8 cellular contexts compared by ENCODE assay signal in genomic region chr2:101205521-101205998, GRCh38. TPM values are rescaled to one million over a fixed set of nuclear protein-coding genes. Genes with fewer than 3 reads are reported as not detected.
DNase-seq lines count a peak whose midpoint lies in the region; ATAC-seq, FAIRE-seq and TF ChIP-seq lines count a peak whose summit lies in the region.

No MANE protein-coding gene starts in this region.

- H3K27ac Mint-ChIP-seq in T-helper 2 cell treated with Interferon-gamma antibody and Interleukin-4, amounts not matched to agents 5 μg/mL and 100 μg/mL, for 36 hours, result peak overlapping the region; percentile 65

- H3K36me3 Mint-ChIP-seq in T-helper 2 cell treated with Interferon-gamma antibody and Interleukin-4, amounts not matched to agents 5 μg/mL and 100 μg/mL, for 36 hours (ENCODE audit: low read depth), result no peaks in the 10 kb centered on the region

- peak overlapping the region; percentile 58 for H2AFZ ChIP-seq in K562 (ENCODE audit: low read depth, low read length)

- peak; percentile 43 to 63 (median 46); a peak in 5 of 6 replicates for TF ChIP-seq CTCF in K562 (IDR thresholded peaks at IDR 0.05 in 2 of 3, conservative IDR thresholded peaks at IDR 0.05 in 1 of 3; ENCODE audit: insufficient read depth in 2 of 3, low read depth in 1 of 3, low read length in 3 of 3)

- no peak for TF ChIP-seq POLR2A in K562 (conservative IDR thresholded peaks at IDR 0.05)

- no peaks in the 10 kb centered on the region for H4K20me1 ChIP-seq in K562 (replicated peaks; ENCODE audit: control insufficient read depth, insufficient read depth, low read length)

- no peaks in the 10 kb centered on the region for H3K36me3 ChIP-seq in K562 (ENCODE audit: control insufficient read depth, insufficient read depth, low read length)
- no peaks in the 10 kb centered on the region for H3K36me3 ChIP-seq in skeletal muscle satellite cell (ENCODE audit: insufficient read depth, low read length)

- no peak for TF ChIP-seq EP300 in K562 (IDR thresholded peaks at IDR 0.05; ENCODE audit: low read length)

- H3K27ac ChIP-seq in K562 (ENCODE audit: extremely low read depth, low read depth, low read length), result no peak overlapping the region

- no peaks in the 10 kb centered on the region for H3K9me1 ChIP-seq in K562 (ENCODE audit: control insufficient read depth, insufficient read depth, low read length)

- CTCF ChIA-PET in K562 (lab: Yijun Ruan, JAX; ENCODE audit: low intra/inter-chr PET ratio), result interaction anchor here (0.8 to 1.2 kb wide), 2 partner anchors 193 to 611 kb away, joined by 3 to 8 read pairs; no protein-coding TSS in a partner anchor

- peak; percentile 60 to 62 for TF ChIP-seq RAD21 in K562 (CRISPR knock-in tag; conservative IDR thresholded peaks at IDR 0.05 in 1 of 2, IDR thresholded peaks at IDR 0.05 in 1 of 2)

- H3K27me3 Mint-ChIP-seq in T-helper 2 cell treated with Interferon-gamma antibody and Interleukin-4, amounts not matched to agents 5 μg/mL and 100 μg/mL, for 36 hours (ENCODE audit: low read depth), result no peaks in the 10 kb centered on the region

- intact Hi-C loops in K562 (cut with micrococcal nuclease), result loop anchor here (2.0 kb wide), 1 partner anchor 167 kb away; no protein-coding TSS in a partner anchor

- no peaks in the 10 kb centered on the region for H3K79me2 ChIP-seq in K562 (ENCODE audit: control insufficient read depth, insufficient read depth, low read length)

- BruUV-seq in K562 (replicated peaks; lab: Mats Ljungman, UMichigan), result no TSS peak

- DNase-seq in A172 (ENCODE audit: low spot score), result peak; percentile 92
- peak; percentile 78 for DNase-seq in NCI-H1694 (lab: John Stamatoyannopoulos, UW)
- DNase-seq in T-helper 2 cell treated with Interferon-gamma antibody and Interleukin-4, amounts not matched to agents 5 μg/mL and 100 μg/mL, for 36 hours (ENCODE audit: low spot score), result peak; percentile 32
- peak in 2 of 4 experiments; percentile 30 to 57 for DNase-seq in K562 (ENCODE audit: extremely low read depth in 1 of 4, low spot score in 3 of 4)
- peak; percentile 56 for DNase-seq in iPS DF 4.7 (ENCODE audit: extremely low read depth, low spot score)

- H3K4me3 Mint-ChIP-seq in T-helper 2 cell treated with Interferon-gamma antibody and Interleukin-4, amounts not matched to agents 5 μg/mL and 100 μg/mL, for 36 hours, result peak overlapping the region; percentile 61

- H3K9ac ChIP-seq in K562 (ENCODE audit: insufficient read depth in 1 of 2, low read depth in 2 of 2, low read length in 2 of 2) (no peak overlapping the region), skeletal muscle satellite cell (ENCODE audit: low read depth, low read length) (peak overlapping the region; percentile 74)

- H3K4me1 ChIP-seq in K562 (replicated peaks in 1 of 2; ENCODE audit: control insufficient read depth in 2 of 2, insufficient read depth in 2 of 2, low read length in 2 of 2), result peaks cover 11 to 15% of the 10 kb centered on the region in 2 experiments
- H3K4me1 ChIP-seq in skeletal muscle satellite cell (ENCODE audit: control insufficient read depth, insufficient read depth, low read length), result peaks cover 4% of the 10 kb centered on the region

- H3K4me2 ChIP-seq in K562 (ENCODE audit: insufficient read depth, low read length) (peak overlapping the region; percentile 14; the same call in 1 of the 2 replicates), skeletal muscle satellite cell (ENCODE audit: low read length) (peak overlapping the region; percentile 76)

- WGBS in K562 (ENCODE audit: insufficient coverage, low coverage, missing lambda C conversion rate), result 67% methylated on average over 10 of the region's 10 CpGs

- ATAC-seq in GM18511 (IDR thresholded peaks at IDR 0.05; ENCODE audit: unreplicated experiment) (peak; percentile 72), K562 (peak; percentile 83), HG03045 (IDR thresholded peaks at IDR 0.05; ENCODE audit: unreplicated experiment) (no peak)

- peaks cover 11% of the 10 kb centered on the region for H3K4me1 Mint-ChIP-seq in T-helper 2 cell treated with Interferon-gamma antibody and Interleukin-4, amounts not matched to agents 5 μg/mL and 100 μg/mL, for 36 hours (ENCODE audit: low read depth)

- H3K9me3 ChIP-seq in K562 (replicated peaks; ENCODE audit: control insufficient read depth, insufficient read depth, low read depth, low read length), result peaks cover 5% of the 10 kb centered on the region
- H3K9me3 ChIP-seq in skeletal muscle satellite cell (replicated peaks; ENCODE audit: low read length), result peaks cover 4% of the 10 kb centered on the region

- FAIRE-seq in K562 (lab: Jason Lieb, UNC), result no peak

- H3K4me3 ChIP-seq in K562, result no peak overlapping the region
- peak overlapping the region; percentile 25 for H3K4me3 ChIP-seq in skeletal muscle satellite cell (ENCODE audit: low read length)

- H3K27me3 ChIP-seq in K562 (ENCODE audit: control insufficient read depth in 2 of 2, insufficient read depth in 2 of 2, low read length in 2 of 2) (no peaks in the 10 kb centered on the region), skeletal muscle satellite cell (ENCODE audit: control insufficient read depth, insufficient read depth, low read length) (no peaks in the 10 kb centered on the region)

- POLR2A ChIA-PET in K562 (lab: Yijun Ruan, JAX), result interaction anchor here (0.6 to 1.5 kb wide), 3 partner anchors 10 to 204 kb away, joined by 3 to 7 read pairs (median 5); partner anchors contain the start of gene RPL31

- no peaks in the 10 kb centered on the region for H3K9me3 Mint-ChIP-seq in T-helper 2 cell treated with Interferon-gamma antibody and Interleukin-4, amounts not matched to agents 5 μg/mL and 100 μg/mL, for 36 hours

- in situ Hi-C loops in K562 (cut with MboI), result loop anchor here (5.0 kb wide), 1 partner anchor 178 kb away; no protein-coding TSS in a partner anchor

TF ChIP-seq in K562, 482 proteins besides CTCF, POLR2A, EP300 and RAD21 (continues in another document):
- TF ChIP-seq SMC3 (conservative IDR thresholded peaks at IDR 0.05; ENCODE audit: insufficient read depth, low read depth, low read length) (0 out of 2 replicates have a peak, but pooled peaks have one; percentile 8), DACH1 (IDR thresholded peaks at IDR 0.05; ENCODE audit: partially characterized antibody) (peak; percentile 19), SMARCB1 (IDR thresholded peaks at IDR 0.05; ENCODE audit: insufficient read length, low read depth) (no peak), HOMEZ (CRISPR knock-in tag; IDR thresholded peaks at IDR 0.05) (no peak)

RNA-seq across cellular contexts. Expression of gene CNOT11, which starts 47.1 kb away (rescaled TPM):
- total RNA-seq in A172 (2014; rRNA removed; shearing (Covaris generic)), result 61.9 and 68.6 TPM in 2 replicates
- total RNA-seq in K562 (2011; cell fraction: chromatin; rRNA removed; ENCODE audit: low replicate concordance), result 56.3 and 58.9 TPM in 2 replicates
- 33.7 and 34.5 TPM in 2 replicates for total RNA-seq in K562 (2011; cell fraction: nucleolus; rRNA removed)
- total RNA-seq in K562 (2011; cell fraction: nucleoplasm; rRNA removed), result 34.8 and 41.8 TPM in 2 replicates
- total RNA-seq in K562 (2014; rRNA removed) (44.2 and 59.8 TPM in 2 replicates), K562 (2014; rRNA removed; fragmentation: Illumina TruSeq; extraction: Trizol) (64.2 and 70.6 TPM in 2 replicates), K562 (2015; rRNA removed; fragmentation: Illumina TruSeq; extraction: Trizol) (91.9 and 92.9 TPM in 2 replicates), K562 (2021) (61.5 and 66.2 TPM in 2 replicates)
- polyA plus RNA-seq in K562 (2011; rRNA removed) (89.1 and 105 TPM in 2 replicates), K562 (2014; fragmentation: Illumina TruSeq; extraction: Trizol) (114 and 163 TPM in 2 replicates), K562 (2014; fragmentation: Nextera tagmentation; extraction: Ambion mirVana) (10 to 100 TPM; 12.7 to 13.2 TPM), K562 (2014; rRNA removed) (54.2 and 62.2 TPM in 2 replicates)
- polyA plus RNA-seq in K562 (2011; cell fraction: cytosol; rRNA removed), result 53.5 and 79.9 TPM in 2 replicates
- 150 and 160 TPM in 2 replicates for polyA plus RNA-seq in K562 (2011; cell fraction: nucleus; rRNA removed)
- polyA plus RNA-seq in K562 (2012), result 41.6 and 49.2 TPM in 2 replicates
- polyA minus RNA-seq in K562 (2011; rRNA and poly(A)+ RNA removed), result 84.0 and 119 TPM in 2 replicates
- 43.2 and 58.7 TPM in 2 replicates for polyA minus RNA-seq in K562 (2011; cell fraction: cytosol; rRNA and poly(A)+ RNA removed)
- 18.7 and 22.2 TPM in 2 replicates for polyA minus RNA-seq in K562 (2011; cell fraction: nucleus; rRNA and poly(A)+ RNA removed)
- total RNA-seq in skeletal muscle satellite cell (2012; rRNA removed), result 45.2 and 46.1 TPM in 2 replicates

RNA-seq across cellular contexts. Expression of gene TBC1D8, which starts 54.4 kb away (rescaled TPM):
- total RNA-seq in A172 (2014; rRNA removed; shearing (Covaris generic)), result 4.3 and 4.9 TPM in 2 replicates
- 7.0 and 9.7 TPM in 2 replicates for total RNA-seq in K562 (2011; cell fraction: chromatin; rRNA removed; ENCODE audit: low replicate concordance)
- 3.2 and 5.1 TPM in 2 replicates for total RNA-seq in K562 (2011; cell fraction: nucleolus; rRNA removed)
- 4.7 and 5.7 TPM in 2 replicates for total RNA-seq in K562 (2011; cell fraction: nucleoplasm; rRNA removed)
- total RNA-seq in K562 (2014; rRNA removed), result 0.91 and 1.7 TPM in 2 replicates
- total RNA-seq in K562 (2014; rRNA removed; fragmentation: Illumina TruSeq; extraction: Trizol), result 0.80 and 1.3 TPM in 2 replicates
- total RNA-seq in K562 (2015; rRNA removed; fragmentation: Illumina TruSeq; extraction: Trizol), result 0.36 and 0.64 TPM in 2 replicates
- total RNA-seq in K562 (2021), result 1.3 and 1.4 TPM in 2 replicates
- 0.82 and 1.4 TPM in 2 replicates for polyA plus RNA-seq in K562 (2011; rRNA removed)
- polyA plus RNA-seq in K562 (2011; cell fraction: cytosol; rRNA removed), result 0.60 and 0.72 TPM in 2 replicates
- polyA plus RNA-seq in K562 (2011; cell fraction: nucleus; rRNA removed), result 4.6 and 5.6 TPM in 2 replicates
- 1.0 and 11.3 TPM in 2 replicates for polyA plus RNA-seq in K562 (2012)
- polyA plus RNA-seq in K562 (2014; fragmentation: Illumina TruSeq; extraction: Trizol), result 0.82 and 0.94 TPM in 2 replicates
- under 1 TPM; 0.41 to 0.70 TPM for polyA plus RNA-seq in K562 (2014; fragmentation: Nextera tagmentation; extraction: Ambion mirVana)
- polyA plus RNA-seq in K562 (2014; rRNA removed), result 1.2 and 1.3 TPM in 2 replicates
- 1.6 and 2.9 TPM in 2 replicates for polyA minus RNA-seq in K562 (2011; rRNA and poly(A)+ RNA removed)
- 1.6 TPM in 1 of 2 replicates, not detected in the other for polyA minus RNA-seq in K562 (2011; cell fraction: cytosol; rRNA and poly(A)+ RNA removed)
- 2.7 and 4.6 TPM in 2 replicates for polyA minus RNA-seq in K562 (2011; cell fraction: nucleus; rRNA and poly(A)+ RNA removed)
- 27.9 and 28.2 TPM in 2 replicates for total RNA-seq in skeletal muscle satellite cell (2012; rRNA removed)
